Comparison of ENCODE assay signal across 8 cellular contexts in genomic region chr19:15332311-15332996, GRCh38. TPM values are rescaled to one million over a fixed set of nuclear protein-coding genes. Genes with fewer than 3 reads are reported as not detected.
DNase-seq lines count a peak whose midpoint lies in the region; ATAC-seq and TF ChIP-seq lines count a peak whose summit lies in the region.

Gene BRD4 (minus strand): TSS chr19:15332539. CDS start chr19:15273099, 59,440 bp downstream.

- no peak for TF ChIP-seq CTCF in brain microvascular endothelial cell (IDR thresholded peaks at IDR 0.05; ENCODE audit: low read depth, low read length, missing control alignments)

- peak within 1 kb of the TSS; percentile 88 for H3K27ac ChIP-seq in GM23248
- peak within 1 kb of the TSS; percentile 91 for H3K27ac ChIP-seq in brain microvascular endothelial cell
- peak within 1 kb of the TSS; percentile 90 for H3K27ac ChIP-seq in iPS-20b (ENCODE audit: low read length)
- H3K27ac ChIP-seq in skin epidermis: peak within 1 kb of the TSS; percentile 82 to 98 (median 92)

- DNase-seq in EL (peak; percentile 58), GM23248 (peak; percentile 84), NAMALWA (ENCODE audit: low spot score) (peak; percentile 75), UCSD-AML1 (lab: John Stamatoyannopoulos, UW; ENCODE audit: unreplicated experiment) (peak; percentile 69), brain microvascular endothelial cell (no peak)

- H3K36me3 ChIP-seq in GM23248 (ENCODE audit: low read depth) (no peaks in the 10 kb centered on the region), brain microvascular endothelial cell (replicated peaks) (no peaks in the 10 kb centered on the region), iPS-20b (ENCODE audit: insufficient read depth, low read depth, low read length) (no peaks in the 10 kb centered on the region)

- H3K4me2 ChIP-seq in GM23248 (ENCODE audit: unreplicated experiment): peak within 1 kb of the TSS; percentile 99

- peaks cover 28% of the 10 kb centered on the region for H3K4me1 ChIP-seq in GM23248 (ENCODE audit: insufficient read depth)
- H3K4me1 ChIP-seq in iPS-20b (ENCODE audit: insufficient read depth, low read length): peaks cover 6% of the 10 kb centered on the region; the same call in 1 of the 2 replicates

- peak within 1 kb of the TSS; percentile 97 for H3K9ac ChIP-seq in GM23248
- peak within 1 kb of the TSS; percentile 95 for H3K9ac ChIP-seq in iPS-20b (ENCODE audit: low read depth, low read length)

- H3K27me3 ChIP-seq in GM23248 (replicated peaks; ENCODE audit: insufficient read depth) (no peaks in the 10 kb centered on the region), brain microvascular endothelial cell (replicated peaks) (no peaks in the 10 kb centered on the region), iPS-20b (ENCODE audit: insufficient read depth, low read length) (no peaks in the 10 kb centered on the region)

- peaks cover 26% of the 10 kb centered on the region for H4K20me1 ChIP-seq in GM23248 (ENCODE audit: insufficient read depth)

- in situ Hi-C loops in GM23248 (cut with MboI) (no loop called here), brain microvascular endothelial cell (cut with HindIII; ENCODE audit: low pct_ligation_motif_present, low sequenced_read_pairs) (no loop called here)

- ATAC-seq in GM18870 (IDR thresholded peaks at IDR 0.05; ENCODE audit: unreplicated experiment): no peak

- H3K4me3 ChIP-seq in GM23248: peak within 1 kb of the TSS; percentile 100
- peak within 1 kb of the TSS; percentile 88 for H3K4me3 ChIP-seq in brain microvascular endothelial cell (ENCODE audit: low read depth, low read length)
- H3K4me3 ChIP-seq in iPS-20b (ENCODE audit: low read length): peak within 1 kb of the TSS; percentile 93
- peak within 1 kb of the TSS; percentile 74 to 98 (median 93) for H3K4me3 ChIP-seq in skin epidermis

- H3K9me3 ChIP-seq in GM23248 (ENCODE audit: low read depth) (no peaks in the 10 kb centered on the region), iPS-20b (ENCODE audit: insufficient read depth, low read depth, low read length) (no peaks in the 10 kb centered on the region)

- H2AFZ ChIP-seq in GM23248: peak within 1 kb of the TSS; percentile 92

- H3F3A ChIP-seq in GM23248 (ENCODE audit: insufficient read depth): peaks cover 32% of the 10 kb centered on the region

- 0 to 1% methylated on average over 49 to 78 of the region's 81 CpGs for WGBS in GM23248 (ENCODE audit: low coverage in 1 of 2, low lambda C conversion rate in 2 of 2, missing lambda C conversion rate in 2 of 2), 2 experiments

- no peaks in the 10 kb centered on the region for H3K9me2 ChIP-seq in GM23248 (ENCODE audit: insufficient read depth)

- peaks cover 87% of the 10 kb centered on the region for H3K79me2 ChIP-seq in GM23248 (ENCODE audit: insufficient read depth)

RNA-seq across cellular contexts. Expression of gene BRD4, which starts in this region (rescaled TPM):
- total RNA-seq in GM23248 (2014; rRNA removed; shearing (Covaris generic)): 9.0 and 20.2 TPM in 2 replicates
- polyA plus RNA-seq in GM23248 (2016; fragmentation: Nextera tagmentation; extraction: Ambion mirVana): 17.5 and 18.6 TPM in 2 replicates
